ENCODE assay signal across 9 cellular contexts in the genomic region with DNA sequence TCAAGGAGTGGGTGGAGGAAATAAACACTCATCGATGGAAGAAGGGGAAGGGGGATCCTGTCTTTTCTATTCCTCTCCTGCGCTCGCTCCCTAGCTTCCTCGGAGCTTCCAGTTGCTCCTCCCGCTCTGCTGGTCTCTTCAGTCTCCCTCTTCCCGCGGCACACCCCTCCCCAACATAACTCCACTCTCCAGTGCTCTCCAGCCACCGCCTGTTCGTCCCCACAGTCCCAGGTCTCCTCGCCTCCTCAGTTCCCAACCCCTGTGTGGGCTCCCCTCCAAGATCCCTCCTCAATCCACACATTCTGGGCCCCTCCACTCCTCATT. TPM values are rescaled to one million over a fixed set of nuclear protein-coding genes. Genes with fewer than 3 reads are reported as not detected.
A peak's percentile ranks its signal among the peaks of the same experiment; 100 is the strongest.
DNase-seq lines count a peak whose midpoint lies in the region; ATAC-seq, FAIRE-seq and TF ChIP-seq lines count a peak whose summit lies in the region.
"Had no signal": no experiment of that assay in that cellular context is flagged by ENCODE, and none has a peak within 500 bp of the region (broad histone marks: within the 10 kb centered on the region; RNA-seq: fewer than 3 reads in every experiment).

No MANE protein-coding gene starts in this region.

- no peak for TF ChIP-seq CTCF in MM.1S (IDR thresholded peaks at IDR 0.05; ENCODE audit: low read length)
- no peak for TF ChIP-seq CTCF in breast epithelium (IDR thresholded peaks at IDR 0.05)
- no peak for TF ChIP-seq CTCF in HepG2 (CRISPR knock-in tag; IDR thresholded peaks at IDR 0.05)
- TF ChIP-seq CTCF in transverse colon (IDR thresholded peaks at IDR 0.05): no peak

- no peaks in the 10 kb centered on the region for H3K9me2 ChIP-seq in MM.1S (replicated peaks; ENCODE audit: insufficient read depth, low read length)

- POLR2A ChIA-PET in HepG2 (lab: Yijun Ruan, JAX): interaction anchor here (1.1 kb wide), 1 partner anchor 14 kb away, joined by 3 read pairs; no protein-coding TSS in a partner anchor

- H3K36me3 ChIP-seq in MM.1S (replicated peaks; ENCODE audit: insufficient read depth, low read length) (no peaks in the 10 kb centered on the region), breast epithelium (no peaks in the 10 kb centered on the region), HepG2 (replicated peaks in 1 of 2; ENCODE audit: control insufficient read depth in 1 of 2, insufficient read depth in 2 of 2, low read length in 2 of 2) (peaks cover 2 to 17% of the 10 kb centered on the region in 2 experiments; a peak in 4 of 5 replicates), transverse colon (peaks cover 0 to 3% (median under 1%) of the 10 kb centered on the region in 4 donors)

- no TSS peak for BruUV-seq in HepG2 (replicated peaks; lab: Mats Ljungman, UMichigan)

- no peaks in the 10 kb centered on the region for H3F3A ChIP-seq in MM.1S (ENCODE audit: insufficient read depth, low read length)

- peak overlapping the region; percentile 93 for H3K9ac ChIP-seq in MM.1S (ENCODE audit: low read length)
- H3K9ac ChIP-seq in HepG2 (ENCODE audit: insufficient read depth, low read depth, low read length): peak overlapping the region; percentile 92

- H3K79me2 ChIP-seq in MM.1S (ENCODE audit: low read length) (peaks cover 47% of the 10 kb centered on the region), HepG2 (ENCODE audit: insufficient read depth, low read length) (peaks cover 22% of the 10 kb centered on the region)

- H3K27ac ChIP-seq in MM.1S (ENCODE audit: low read length) (peak overlapping the region; percentile 18; the same call in 1 of the 2 replicates), breast epithelium (peak overlapping the region; percentile 79 to 87), HepG2 (ENCODE audit: extremely low read length, insufficient read depth, low read length) (peak overlapping the region; percentile 77), transverse colon (peak overlapping the region; percentile 83 to 91 (median 86))

- no peaks in the 10 kb centered on the region for H4K20me1 ChIP-seq in MM.1S (ENCODE audit: insufficient read depth, low read length)
- no peaks in the 10 kb centered on the region for H4K20me1 ChIP-seq in HepG2 (ENCODE audit: insufficient read depth, low read length)

- H3K4me3 ChIP-seq in MM.1S (ENCODE audit: low read length) (peak overlapping the region; percentile 97), breast epithelium (peak overlapping the region; percentile 76 to 86 (median 78)), HepG2 (replicated peaks in 1 of 3; ENCODE audit: insufficient read depth in 1 of 3, low read depth in 2 of 3, low read length in 3 of 3) (peak overlapping the region; percentile 81 to 98 (median 96)), transverse colon (peak overlapping the region; percentile 60 to 92 (median 84))

- ATAC-seq in HepG2: peak; percentile 76

- no peaks in the 10 kb centered on the region for H3K9me3 ChIP-seq in MM.1S (replicated peaks; ENCODE audit: insufficient read depth, low read length)
- no peaks in the 10 kb centered on the region for H3K9me3 ChIP-seq in breast epithelium
- H3K9me3 ChIP-seq in HepG2 (ENCODE audit: low read length): no peaks in the 10 kb centered on the region
- H3K9me3 ChIP-seq in transverse colon: no peaks in the 10 kb centered on the region

- H3K4me1 ChIP-seq in MM.1S (ENCODE audit: low read length) (0 out of 2 replicates have a peak, but pooled peaks cover 3% of the 10 kb centered on the region), breast epithelium (no peaks in the 10 kb centered on the region), HepG2 (ENCODE audit: insufficient read depth, low read length) (peaks cover 16% of the 10 kb centered on the region), transverse colon (peaks cover 6 to 12% (median 9%) of the 10 kb centered on the region in 4 donors)

- DNase-seq in NCI-H748 (lab: John Stamatoyannopoulos, UW; ENCODE audit: unreplicated experiment) (peak; percentile 25), NCI-H748 treated with DMSO at 0.1 percent for 48 hours (lab: John Stamatoyannopoulos, UW) (no peak), MM.1S (no peak), breast epithelium (ENCODE audit: low spot score in 2 of 2) (peak in 1 of 2 donors; percentile 28), HepG2 (ENCODE audit: low spot score) (peak; percentile 6), transverse colon (peak; percentile 29), RCC 7860 (ENCODE audit: low spot score) (no peak), activated gamma-delta T cell treated with Interleukin-2 at 50 U/mL for 16 hours (no peak)

- intact Hi-C loops in breast epithelium (cut with DNase I; ENCODE audit: low total_unique reads): no loop called here
- intact Hi-C loops in HepG2 (cut with micrococcal nuclease; ENCODE audit: unreplicated experiment): no loop called here
- intact Hi-C loops in transverse colon (cut with DNase I; ENCODE audit: low total_unique reads): no loop called here

- H3K27me3 ChIP-seq in MM.1S (replicated peaks; ENCODE audit: insufficient read depth, low read length): no peaks in the 10 kb centered on the region
- no peaks in the 10 kb centered on the region for H3K27me3 ChIP-seq in breast epithelium
- peaks cover 0 to 5% of the 10 kb centered on the region in 2 experiments; a peak in 2 of 5 replicates for H3K27me3 ChIP-seq in HepG2 (ENCODE audit: control insufficient read depth in 1 of 2, insufficient read depth in 2 of 2, low read length in 2 of 2)
- no peaks in the 10 kb centered on the region for H3K27me3 ChIP-seq in transverse colon

- no peak for TF ChIP-seq RAD21 in HepG2 (CRISPR knock-in tag; IDR thresholded peaks at IDR 0.05)

- H2AFZ ChIP-seq in MM.1S (ENCODE audit: low read length) (peak overlapping the region; percentile 98), HepG2 (ENCODE audit: low read length) (peak overlapping the region; percentile 39)

- WGBS in HepG2 (ENCODE audit: low lambda C conversion rate): 2% methylated on average over 10 of the region's 10 CpGs
- 0% methylated on average over 10 of the region's 10 CpGs for WGBS in transverse colon (ENCODE audit: low coverage in 1 of 2), 2 donors

- H3K4me2 ChIP-seq in MM.1S (ENCODE audit: low read depth, low read length) (peak overlapping the region; percentile 54; the same call in 1 of the 2 replicates), HepG2 (ENCODE audit: low read depth, low read length) (peak overlapping the region; percentile 81)

- CTCF ChIA-PET in HepG2 (lab: Yijun Ruan, JAX; ENCODE audit: low intra/inter-chr PET ratio, low total read pairs): no interaction called here

- FAIRE-seq in HepG2 (lab: Jason Lieb, UNC): no peak
- no peak for FAIRE-seq in RCC 7860 (lab: Jason Lieb, UNC)

- in situ Hi-C loops in HepG2 (cut with HindIII; ENCODE audit: extremely low pct_ligation_motif_present, low pct_unique_long_range_greater_than_20kb) (no loop called here), transverse colon (cut with MboI; ENCODE audit: low pct_ligation_motif_present in 1 of 4, low pct_unique_long_range_greater_than_20kb in 1 of 4, low sequenced_read_pairs in 3 of 4) (no loop called here)

- no peak for TF ChIP-seq POLR2A in breast epithelium (IDR thresholded peaks at IDR 0.05)
- no peak for TF ChIP-seq POLR2A in HepG2 (IDR thresholded peaks at IDR 0.05; ENCODE audit: insufficient read depth in 1 of 2, low read depth in 2 of 2, low read length in 2 of 2)
- TF ChIP-seq POLR2A in transverse colon (IDR thresholded peaks at IDR 0.05): no peak

- TF ChIP-seq EP300 in HepG2 (IDR thresholded peaks at IDR 0.05; ENCODE audit: low read depth in 2 of 2, low read length in 2 of 2) (no peak), HepG2 (CRISPR knock-in tag; IDR thresholded peaks at IDR 0.05; ENCODE audit: borderline replicate concordance) (no peak), transverse colon (IDR thresholded peaks at IDR 0.05; ENCODE audit: low read depth) (no peak)

RNA-seq across cellular contexts. Expression of a gene that starts 0.4 kb away (rescaled TPM):
- total RNA-seq in breast epithelium (10 to 100 TPM; 11.5 to 20.8 (median 18.7) TPM), HepG2 (2016; rRNA removed; fragmentation: Illumina TruSeq; extraction: Trizol) (31.3 and 43.4 TPM in 2 replicates), transverse colon (10 to 100 TPM in 1 of 4 donors, 1 to 10 TPM in 3; 5.6 to 11.9 (median 8.6) TPM)
- total RNA-seq in HepG2 (2016; cell fraction: cytosol; rRNA removed; fragmentation: Illumina TruSeq; extraction: Trizol; ENCODE audit: low read depth): 4.9 TPM in 2 replicates
- 30.5 and 40.9 TPM in 2 replicates for total RNA-seq in HepG2 (2016; cell fraction: insoluble cytoplasmic fraction; rRNA removed; fragmentation: Illumina TruSeq; extraction: Trizol)
- 9.4 and 12.9 TPM in 2 replicates for total RNA-seq in HepG2 (2016; cell fraction: membrane; rRNA removed; fragmentation: Illumina TruSeq; extraction: Trizol)
- total RNA-seq in HepG2 (2016; cell fraction: nucleus; rRNA removed; fragmentation: Illumina TruSeq; extraction: Trizol): 19.5 and 21.6 TPM in 2 replicates
- 5.1 and 5.8 TPM in 2 replicates for polyA plus RNA-seq in HepG2 (2011; rRNA removed)
- 3.2 and 4.7 TPM in 2 replicates for polyA plus RNA-seq in HepG2 (2011; cell fraction: cytosol; rRNA removed)
- 3.5 and 3.6 TPM in 2 replicates for polyA plus RNA-seq in HepG2 (2011; cell fraction: nucleus; rRNA removed)
- polyA plus RNA-seq in HepG2 (2012): 7.4 and 9.3 TPM in 2 replicates
- polyA plus RNA-seq in HepG2 (2016; cell fraction: cytosol; fragmentation: Illumina TruSeq; extraction: Trizol; ENCODE audit: low read depth): 2.2 and 2.8 TPM in 2 replicates
- 29.4 and 30.1 TPM in 2 replicates for polyA plus RNA-seq in HepG2 (2016; cell fraction: insoluble cytoplasmic fraction; fragmentation: Illumina TruSeq; extraction: Trizol; ENCODE audit: low read depth)
- polyA plus RNA-seq in HepG2 (2016; cell fraction: membrane; fragmentation: Illumina TruSeq; extraction: Trizol; ENCODE audit: low read depth): 3.7 and 5.5 TPM in 2 replicates
- polyA plus RNA-seq in HepG2 (2016; cell fraction: nucleus; fragmentation: Illumina TruSeq; extraction: Trizol; ENCODE audit: insufficient read depth, low read depth): 16.7 and 17.4 TPM in 2 replicates
- 5.1 and 10.4 TPM in 2 replicates for polyA minus RNA-seq in HepG2 (2011; rRNA and poly(A)+ RNA removed; ENCODE audit: low replicate concordance)
- polyA minus RNA-seq in HepG2 (2011; cell fraction: cytosol; rRNA and poly(A)+ RNA removed): 6.2 and 7.2 TPM in 2 replicates
- polyA minus RNA-seq in HepG2 (2011; cell fraction: nucleus; rRNA and poly(A)+ RNA removed): 17.3 and 18.2 TPM in 2 replicates

RNA-seq across cellular contexts. Expression of a gene that starts 6.5 kb away (rescaled TPM):
- total RNA-seq in breast epithelium (not detected), HepG2 (2016; rRNA removed; fragmentation: Illumina TruSeq; extraction: Trizol) (not detected in 2 replicates), transverse colon (not detected)
- not detected in 2 replicates for total RNA-seq in HepG2 (2016; cell fraction: cytosol; rRNA removed; fragmentation: Illumina TruSeq; extraction: Trizol; ENCODE audit: low read depth)
- total RNA-seq in HepG2 (2016; cell fraction: insoluble cytoplasmic fraction; rRNA removed; fragmentation: Illumina TruSeq; extraction: Trizol): not detected in 2 replicates
- not detected in 2 replicates for total RNA-seq in HepG2 (2016; cell fraction: membrane; rRNA removed; fragmentation: Illumina TruSeq; extraction: Trizol)
- total RNA-seq in HepG2 (2016; cell fraction: nucleus; rRNA removed; fragmentation: Illumina TruSeq; extraction: Trizol): not detected in 2 replicates
- polyA plus RNA-seq in HepG2 (2011; rRNA removed): not detected in 2 replicates
- not detected in 2 replicates for polyA plus RNA-seq in HepG2 (2011; cell fraction: cytosol; rRNA removed)
- polyA plus RNA-seq in HepG2 (2011; cell fraction: nucleus; rRNA removed): not detected in 2 replicates
- polyA plus RNA-seq in HepG2 (2012): not detected in 2 replicates
- not detected in 2 replicates for polyA plus RNA-seq in HepG2 (2016; cell fraction: cytosol; fragmentation: Illumina TruSeq; extraction: Trizol; ENCODE audit: low read depth)
- not detected in 2 replicates for polyA plus RNA-seq in HepG2 (2016; cell fraction: insoluble cytoplasmic fraction; fragmentation: Illumina TruSeq; extraction: Trizol; ENCODE audit: low read depth)
- not detected in 2 replicates for polyA plus RNA-seq in HepG2 (2016; cell fraction: membrane; fragmentation: Illumina TruSeq; extraction: Trizol; ENCODE audit: low read depth)
- polyA plus RNA-seq in HepG2 (2016; cell fraction: nucleus; fragmentation: Illumina TruSeq; extraction: Trizol; ENCODE audit: insufficient read depth, low read depth): not detected in 2 replicates
- not detected in 2 replicates for polyA minus RNA-seq in HepG2 (2011; rRNA and poly(A)+ RNA removed; ENCODE audit: low replicate concordance)
- polyA minus RNA-seq in HepG2 (2011; cell fraction: cytosol; rRNA and poly(A)+ RNA removed): not detected in 2 replicates
- not detected in 2 replicates for polyA minus RNA-seq in HepG2 (2011; cell fraction: nucleus; rRNA and poly(A)+ RNA removed)
- total RNA-seq: glomerular endothelial cell had no signal

Comparison
In these comparisons a context has a peak if more than half of its experiments do, and no peak if none do; other contexts are left out.
1. DNase-seq: peak in NCI-H748 (single experiment), HepG2 (single experiment) and transverse colon (single experiment); none in NCI-H748 treated with DMSO at 0.1 percent for 48 hours (single experiment), MM.1S (single experiment), RCC 7860 (single experiment) and activated gamma-delta T cell treated with Interleukin-2 at 50 U/mL for 16 hours (single experiment).
2. H3K27ac ChIP-seq: peak in every context shown above with its lines; median percentile 86 in transverse colon; 83 in breast epithelium; 77 in HepG2; 18 in MM.1S.
3. Peak in every context shown above with its lines, with median percentiles within 50 percentile points of each other: H3K4me3 ChIP-seq.